Comparison of ENCODE assay signal across 14 cellular contexts in the genomic region with DNA sequence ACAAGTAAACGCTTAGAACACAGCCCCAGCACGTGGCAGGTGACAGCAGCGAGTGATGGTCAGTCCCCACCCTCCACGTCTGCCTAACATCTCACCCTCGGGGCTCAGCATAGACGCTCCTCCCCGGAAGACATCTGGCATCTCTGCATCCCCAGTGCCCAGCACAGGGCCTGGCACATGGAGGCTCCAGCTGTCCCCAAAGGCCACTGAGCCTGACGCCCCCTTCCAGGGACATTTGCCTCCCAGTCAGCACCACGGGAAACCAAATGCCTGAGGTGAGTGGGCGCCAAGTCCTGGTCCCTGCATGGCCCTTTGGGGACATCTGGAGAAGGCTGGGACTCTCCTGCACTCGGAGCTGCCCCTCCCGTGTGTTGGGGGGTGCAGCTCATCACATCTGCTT.
"Had no signal": no experiment of that assay in that cellular context is flagged by ENCODE, and none has a peak within 500 bp of the region (broad histone marks: within the 10 kb centered on the region; RNA-seq: fewer than 3 reads in every experiment).

No MANE protein-coding gene starts in this region.

- H3K27ac ChIP-seq: esophagus squamous epithelium, gastroesophageal sphincter, right atrium auricular region, tibial artery, upper lobe of left lung, vagina had no signal

- ATAC-seq: gastroesophageal sphincter; naive thymus-derived CD4-positive, alpha-beta T cell had no signal

- H3K9me3 ChIP-seq: esophagus squamous epithelium, gastroesophageal sphincter, right atrium auricular region, tibial artery, upper lobe of left lung, vagina had no signal

- DNase-seq: esophagus squamous epithelium; foreskin fibroblast; glutamatergic neuron; mammary epithelial cell; naive thymus-derived CD4-positive, alpha-beta T cell; nephron progenitor cell; small intestine; stimulated activated CD4-positive, alpha-beta T cell treated with anti-CD3 and anti-CD28 coated beads, Interleukin-2, amount 100 ng/mL, for 48 hours; stimulated activated naive CD8-positive, alpha-beta T cell treated with anti-CD3 and anti-CD28 coated beads, Interleukin-15, Interleukin-2, amounts not matched to agents 100 U/mL and 50 U/mL, for 24 hours had no signal

- H3K4me3 ChIP-seq: esophagus squamous epithelium, gastroesophageal sphincter, right atrium auricular region, tibial artery, upper lobe of left lung, vagina had no signal

- H3K4me1 ChIP-seq: esophagus squamous epithelium, gastroesophageal sphincter, right atrium auricular region, tibial artery, vagina had no signal

- H3K36me3 ChIP-seq: esophagus squamous epithelium, gastroesophageal sphincter, right atrium auricular region, tibial artery, upper lobe of left lung, vagina had no signal

- H3K27me3 ChIP-seq: right atrium auricular region, upper lobe of left lung, vagina had no signal
